ENCODE assay signal across 28 cellular contexts in the genomic region with DNA sequence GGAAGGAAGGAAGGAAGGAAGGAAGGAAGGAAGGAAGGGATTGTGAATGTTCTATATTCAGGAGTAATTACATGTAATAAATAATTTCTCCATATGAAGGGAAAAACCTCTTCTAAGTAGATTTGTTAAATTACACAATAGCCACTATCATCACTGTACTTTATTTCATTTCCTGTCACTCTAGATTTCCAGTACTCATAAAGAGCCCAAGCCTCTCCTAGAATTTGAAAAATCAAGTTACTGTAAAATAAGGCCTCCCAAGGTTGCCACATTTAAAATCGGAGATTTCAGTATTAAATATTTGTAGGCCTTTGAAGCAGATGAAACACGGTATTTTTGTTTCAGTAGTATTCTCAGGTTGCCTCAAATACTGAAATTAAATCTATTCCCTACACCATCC.
"Had no signal": no experiment of that assay in that cellular context is flagged by ENCODE, and none has a peak within 500 bp of the region (broad histone marks: within the 10 kb centered on the region; RNA-seq: fewer than 3 reads in every experiment).

No MANE protein-coding gene starts in this region.

- H3K27me3 ChIP-seq: stomach, suprapubic skin, testis, thyroid gland, tibial artery, tibial nerve, transverse colon, upper lobe of left lung, upper lobe of right lung, uterus, vagina had no signal

- H3K4me3 Mint-ChIP-seq: stimulated activated effector memory CD8-positive, alpha-beta T cell treated with anti-CD3 and anti-CD28 coated beads, Interleukin-12 subunit alpha, Interleukin-12 subunit beta, amount 100 ng/mL, for 72 hours; stimulated activated memory B cell treated with anti-CD40 and anti-IgM and Interleukin-4, amounts not matched to agents 10 μg/mL and 1 μg/mL and 100 μg/mL, for 72 hours; stimulated activated naive B cell treated with anti-CD40 and anti-IgM and Interleukin-4, amounts not matched to agents 10 μg/mL and 1 μg/mL and 100 μg/mL, for 72 hours; stimulated activated naive CD8-positive, alpha-beta T cell treated with anti-CD3 and anti-CD28 coated beads, Interleukin-15, amount 100 ng/mL, for 72 hours; stimulated activated naive CD8-positive, alpha-beta T cell treated with anti-CD3 and anti-CD28 coated beads, Interleukin-15, Interleukin-2, amounts not matched to agents 100 ng/mL and 50 ng/mL, for 24 hours; type B pancreatic cell had no signal

- ATAC-seq: stimulated activated effector memory CD8-positive, alpha-beta T cell treated with anti-CD3 and anti-CD28 coated beads, Interleukin-12 subunit alpha, Interleukin-12 subunit beta, amount 100 ng/mL, for 72 hours; stimulated activated memory B cell treated with anti-CD40 and anti-IgM and Interleukin-4, amounts not matched to agents 10 μg/mL and 1 μg/mL and 100 μg/mL, for 72 hours; stimulated activated naive B cell treated with anti-CD40 and anti-IgM and Interleukin-4, amounts not matched to agents 10 μg/mL and 1 μg/mL and 100 μg/mL, for 72 hours; stimulated activated naive CD8-positive, alpha-beta T cell treated with anti-CD3 and anti-CD28 coated beads, Interleukin-15, amount 100 ng/mL, for 72 hours; stimulated activated naive CD8-positive, alpha-beta T cell treated with anti-CD3 and anti-CD28 coated beads, Interleukin-15, Interleukin-2, amounts not matched to agents 100 U/mL and 50 U/mL, for 24 hours; upper lobe of right lung had no signal

- H3K4me3 ChIP-seq: stomach, suprapubic skin, testis, thoracic aorta, thyroid gland, tibial artery, tibial nerve, transverse colon, upper lobe of left lung, upper lobe of right lung, uterus, vagina had no signal

- H3K4me1 Mint-ChIP-seq: stimulated activated effector memory CD8-positive, alpha-beta T cell treated with anti-CD3 and anti-CD28 coated beads, Interleukin-12 subunit alpha, Interleukin-12 subunit beta, amount 100 ng/mL, for 72 hours; stimulated activated memory B cell treated with anti-CD40 and anti-IgM and Interleukin-4, amounts not matched to agents 10 μg/mL and 1 μg/mL and 100 μg/mL, for 72 hours; stimulated activated naive B cell treated with anti-CD40 and anti-IgM and Interleukin-4, amounts not matched to agents 10 μg/mL and 1 μg/mL and 100 μg/mL, for 72 hours; stimulated activated naive CD8-positive, alpha-beta T cell treated with anti-CD3 and anti-CD28 coated beads, Interleukin-15, amount 100 ng/mL, for 72 hours had no signal

- H3K9me3 ChIP-seq: stomach, suprapubic skin, testis, thoracic aorta, thyroid gland, tibial artery, tibial nerve, transverse colon, upper lobe of left lung, upper lobe of right lung, uterus, vagina had no signal

- H3K36me3 ChIP-seq: stomach, suprapubic skin, thoracic aorta, thyroid gland, tibial artery, tibial nerve, transverse colon, upper lobe of left lung, upper lobe of right lung, uterus, vagina had no signal

- DNase-seq: stimulated activated CD4-positive, alpha-beta T cell treated with anti-CD3 and anti-CD28 coated beads, Interleukin-2, amount 100 ng/mL, for 48 hours; stimulated activated CD4-positive, alpha-beta T cell treated with anti-CD3 and anti-CD28 coated beads, Interleukin-4, amount 100 ng/mL, for 1 hour; stimulated activated CD4-positive, alpha-beta T cell treated with anti-CD3 and anti-CD28 coated beads, Interleukin-4, amount 100 ng/mL, for 24 hours; stimulated activated CD4-positive, alpha-beta T cell treated with anti-CD3 and anti-CD28 coated beads, Interleukin-4, amount 100 ng/mL, for 4 hours; stimulated activated CD8-positive, alpha-beta memory T cell treated with anti-CD3 and anti-CD28 coated beads, Interleukin-4, amount 100 ng/mL, for 48 hours; stimulated activated naive B cell treated with anti-CD40 and anti-IgM and Interleukin-4, amounts not matched to agents 10 μg/mL and 1 μg/mL and 100 μg/mL, for 72 hours; stimulated activated naive CD4-positive, alpha-beta T cell; stimulated activated naive CD4-positive, alpha-beta T cell treated with Interleukin-2 at 50 U/mL for 16 hours; stimulated activated naive CD8-positive, alpha-beta T cell treated with anti-CD3 and anti-CD28 coated beads, Interleukin-15, amount 100 ng/mL, for 72 hours; stimulated activated naive CD8-positive, alpha-beta T cell treated with anti-CD3 and anti-CD28 coated beads, Interleukin-15, Interleukin-2, amounts not matched to agents 100 U/mL and 50 U/mL, for 24 hours; stomach; substantia nigra; testis; thyroid gland; tibial artery; transverse colon; trophoblast cell; upper lobe of left lung; upper lobe of right lung; uterus had no signal

- H3K4me1 ChIP-seq: stomach, suprapubic skin, thyroid gland, transverse colon, upper lobe of left lung, upper lobe of right lung, vagina had no signal

- H3K27ac ChIP-seq: stomach, suprapubic skin, testis, thoracic aorta, thyroid gland, tibial artery, tibial nerve, transverse colon, upper lobe of left lung, upper lobe of right lung, uterus, vagina had no signal

- H3K27me3 Mint-ChIP-seq: stimulated activated memory B cell treated with anti-CD40 and anti-IgM and Interleukin-4, amounts not matched to agents 10 μg/mL and 1 μg/mL and 100 μg/mL, for 72 hours; stimulated activated naive B cell treated with anti-CD40 and anti-IgM and Interleukin-4, amounts not matched to agents 10 μg/mL and 1 μg/mL and 100 μg/mL, for 72 hours; stimulated activated naive CD8-positive, alpha-beta T cell treated with anti-CD3 and anti-CD28 coated beads, Interleukin-15, amount 100 ng/mL, for 72 hours; stimulated activated naive CD8-positive, alpha-beta T cell treated with anti-CD3 and anti-CD28 coated beads, Interleukin-15, Interleukin-2, amounts not matched to agents 100 ng/mL and 50 ng/mL, for 24 hours; type B pancreatic cell had no signal

- H3K27ac Mint-ChIP-seq: stimulated activated effector memory CD8-positive, alpha-beta T cell treated with anti-CD3 and anti-CD28 coated beads, Interleukin-12 subunit alpha, Interleukin-12 subunit beta, amount 100 ng/mL, for 72 hours; stimulated activated memory B cell treated with anti-CD40 and anti-IgM and Interleukin-4, amounts not matched to agents 10 μg/mL and 1 μg/mL and 100 μg/mL, for 72 hours; stimulated activated naive B cell treated with anti-CD40 and anti-IgM and Interleukin-4, amounts not matched to agents 10 μg/mL and 1 μg/mL and 100 μg/mL, for 72 hours; stimulated activated naive CD8-positive, alpha-beta T cell treated with anti-CD3 and anti-CD28 coated beads, Interleukin-15, amount 100 ng/mL, for 72 hours; stimulated activated naive CD8-positive, alpha-beta T cell treated with anti-CD3 and anti-CD28 coated beads, Interleukin-15, Interleukin-2, amounts not matched to agents 100 ng/mL and 50 ng/mL, for 24 hours; type B pancreatic cell had no signal

- H3K36me3 Mint-ChIP-seq: stimulated activated effector memory CD8-positive, alpha-beta T cell treated with anti-CD3 and anti-CD28 coated beads, Interleukin-12 subunit alpha, Interleukin-12 subunit beta, amount 100 ng/mL, for 72 hours; stimulated activated memory B cell treated with anti-CD40 and anti-IgM and Interleukin-4, amounts not matched to agents 10 μg/mL and 1 μg/mL and 100 μg/mL, for 72 hours; stimulated activated naive B cell treated with anti-CD40 and anti-IgM and Interleukin-4, amounts not matched to agents 10 μg/mL and 1 μg/mL and 100 μg/mL, for 72 hours; type B pancreatic cell had no signal

- H3K9me3 Mint-ChIP-seq: stimulated activated naive CD8-positive, alpha-beta T cell treated with anti-CD3 and anti-CD28 coated beads, Interleukin-15, amount 100 ng/mL, for 72 hours; type B pancreatic cell had no signal
